ENCODE assay signal across 27 cellular contexts in the genomic region with DNA sequence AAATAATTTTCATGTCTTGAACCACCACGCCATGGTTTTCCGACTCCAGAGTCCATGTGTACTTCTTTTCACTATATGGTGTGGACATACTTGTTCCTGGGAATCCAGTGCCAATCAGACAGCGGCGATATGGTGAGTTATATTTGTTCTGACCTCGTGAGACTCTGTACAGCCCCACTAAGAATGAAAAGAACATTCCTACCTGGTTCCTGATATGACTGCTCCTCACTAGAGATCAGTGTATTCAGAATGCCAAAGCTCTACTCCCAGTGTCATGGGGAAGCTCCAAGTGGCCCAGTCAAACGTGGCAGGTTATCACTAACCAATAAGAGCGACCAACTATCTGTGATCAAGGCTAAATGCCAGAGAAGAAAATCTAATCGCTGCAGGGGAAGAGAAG. TPM values are rescaled to one million over a fixed set of nuclear protein-coding genes. Genes with fewer than 3 reads are reported as not detected.
"Had no signal": no experiment of that assay in that cellular context is flagged by ENCODE, and none has a peak within 500 bp of the region (broad histone marks: within the 10 kb centered on the region; RNA-seq: fewer than 3 reads in every experiment).

No MANE protein-coding gene starts in this region.

- H3K4me1 Mint-ChIP-seq: nephron; stimulated activated memory B cell treated with anti-CD40 and anti-IgM and Interleukin-4, amounts not matched to agents 10 μg/mL and 1 μg/mL and 100 μg/mL, for 72 hours had no signal

- H3K4me1 ChIP-seq: lower lobe of right lung, pancreas, prostate gland, right lobe of liver, uterus had no signal

- H3K9me3 Mint-ChIP-seq: naive thymus-derived CD8-positive, alpha-beta T cell; nephron; neural crest cell; stimulated activated memory B cell treated with anti-CD40 and anti-IgM and Interleukin-4, amounts not matched to agents 10 μg/mL and 1 μg/mL and 100 μg/mL, for 72 hours; stimulated activated naive CD8-positive, alpha-beta T cell treated with anti-CD3 and anti-CD28 coated beads, Interleukin-15, amount 100 ng/mL, for 72 hours; type B pancreatic cell had no signal

- H3K4me3 Mint-ChIP-seq: naive thymus-derived CD8-positive, alpha-beta T cell; nephron; neural crest cell; stimulated activated memory B cell treated with anti-CD40 and anti-IgM and Interleukin-4, amounts not matched to agents 10 μg/mL and 1 μg/mL and 100 μg/mL, for 72 hours; stimulated activated naive CD8-positive, alpha-beta T cell treated with anti-CD3 and anti-CD28 coated beads, Interleukin-15, amount 100 ng/mL, for 72 hours had no signal

- H3K4me3 ChIP-seq: hepatocyte, lower lobe of right lung, pancreas, prostate gland, right lobe of liver, smooth muscle cell, tibial nerve, uterus had no signal

- H3K36me3 Mint-ChIP-seq: naive thymus-derived CD8-positive, alpha-beta T cell; stimulated activated memory B cell treated with anti-CD40 and anti-IgM and Interleukin-4, amounts not matched to agents 10 μg/mL and 1 μg/mL and 100 μg/mL, for 72 hours; type B pancreatic cell had no signal

- ATAC-seq: lower lobe of right lung; naive thymus-derived CD8-positive, alpha-beta T cell; pancreas; right lobe of liver; stimulated activated memory B cell treated with anti-CD40 and anti-IgM and Interleukin-4, amounts not matched to agents 10 μg/mL and 1 μg/mL and 100 μg/mL, for 72 hours; stimulated activated naive CD8-positive, alpha-beta T cell treated with anti-CD3 and anti-CD28 coated beads, Interleukin-15, amount 100 ng/mL, for 72 hours had no signal

- H3K27me3 ChIP-seq: hepatocyte, pancreas, right lobe of liver, tibial nerve, uterus had no signal

- H3K36me3 ChIP-seq: lower lobe of right lung, pancreas, prostate gland, right lobe of liver, tibial nerve, uterus had no signal

- H3K27ac Mint-ChIP-seq: naive thymus-derived CD8-positive, alpha-beta T cell; nephron; stimulated activated memory B cell treated with anti-CD40 and anti-IgM and Interleukin-4, amounts not matched to agents 10 μg/mL and 1 μg/mL and 100 μg/mL, for 72 hours; type B pancreatic cell had no signal

- H3K9me3 ChIP-seq: lower lobe of right lung, pancreas, prostate gland, right lobe of liver, tibial nerve, uterus had no signal

- H3K27ac ChIP-seq: hepatocyte, lower lobe of right lung, pancreas, prostate gland, right lobe of liver, tibial nerve, uterus had no signal

- H3K27me3 Mint-ChIP-seq: stimulated activated memory B cell treated with anti-CD40 and anti-IgM and Interleukin-4, amounts not matched to agents 10 μg/mL and 1 μg/mL and 100 μg/mL, for 72 hours; stimulated activated naive CD8-positive, alpha-beta T cell treated with anti-CD3 and anti-CD28 coated beads, Interleukin-15, amount 100 ng/mL, for 72 hours; type B pancreatic cell had no signal

- DNase-seq: lower lobe of right lung; mammary epithelial cell; mesenchymal stem cell; naive thymus-derived CD8-positive, alpha-beta T cell; nucleus accumbens; pancreas; posterior cingulate gyrus; retina; right lobe of liver; stimulated activated CD4-positive, alpha-beta T cell treated with anti-CD3 and anti-CD28 coated beads, Interleukin-1b, Interleukin-23, amount 100 ng/mL, for 48 hours; stimulated activated CD4-positive, alpha-beta T cell treated with anti-CD3 and anti-CD28 coated beads, Interleukin-2, amount 100 ng/mL, for 48 hours; stimulated activated CD4-positive, alpha-beta T cell treated with anti-CD3 and anti-CD28 coated beads, Interleukin-4, amount 100 ng/mL, for 4 hours; stimulated activated CD8-positive, alpha-beta memory T cell treated with anti-CD3 and anti-CD28 coated beads, Interleukin-4, amount 100 ng/mL, for 48 hours; stimulated activated naive CD4-positive, alpha-beta T cell treated with Interleukin-2 at 50 U/mL for 16 hours; stimulated activated naive CD8-positive, alpha-beta T cell treated with anti-CD3 and anti-CD28 coated beads, Interleukin-15, amount 100 ng/mL, for 72 hours; substantia nigra; uterus had no signal

RNA-seq across cellular contexts. Expression of a gene that starts 6.1 kb away (rescaled TPM):
- total RNA-seq: lower lobe of right lung, skeletal muscle tissue, ureter had no signal
